ENCODE assay signal across 8 cellular contexts in genomic region chr6:122609881-122610689, GRCh38. TPM values are rescaled to one million over a fixed set of nuclear protein-coding genes. Genes with fewer than 3 reads are reported as not detected.
DNase-seq lines count a peak whose midpoint lies in the region; ATAC-seq, FAIRE-seq and TF ChIP-seq lines count a peak whose summit lies in the region.

Gene PKIB, plus strand, starts transcription at chr6:122610405. Its CDS starts 107,390 bp downstream, at chr6:122717795.

- H3K4me1 ChIP-seq in hepatocyte (ENCODE audit: insufficient read depth) (no peaks in the 10 kb centered on the region), psoas muscle (peaks cover 5% of the 10 kb centered on the region)

- no peaks in the 10 kb centered on the region for H3K36me3 ChIP-seq in hepatocyte (replicated peaks; ENCODE audit: insufficient read depth, low read depth)
- H3K36me3 ChIP-seq in psoas muscle (ENCODE audit: insufficient read depth in 1 of 2, low read depth in 1 of 2): no peaks in the 10 kb centered on the region

- peak within 1 kb of the TSS; percentile 66 for H2AFZ ChIP-seq in hepatocyte

- H3K27ac ChIP-seq in hepatocyte: peak within 1 kb of the TSS; percentile 92
- H3K27ac ChIP-seq in psoas muscle: peak within 1 kb of the TSS; percentile 14

- no peaks in the 10 kb centered on the region for H4K20me1 ChIP-seq in hepatocyte (ENCODE audit: insufficient read depth, poor library complexity, severe bottlenecking)

- H3K9me3 ChIP-seq in hepatocyte (ENCODE audit: low read depth) (no peaks in the 10 kb centered on the region), psoas muscle (no peaks in the 10 kb centered on the region)

- 21% methylated on average over 51 of the region's 66 CpGs for WGBS in hepatocyte (ENCODE audit: low lambda C conversion rate, missing lambda C conversion rate)
- 1 to 2% (median 2%) methylated on average over 63 to 66 of the region's 66 CpGs for WGBS in psoas muscle, 3 donors

- FAIRE-seq in GM12891 (lab: Jason Lieb, UNC): peak; percentile 71

- in situ Hi-C loops in astrocyte of the spinal cord (cut with HindIII; ENCODE audit: low sequenced_read_pairs): no loop called here

- H3K4me2 ChIP-seq in hepatocyte: peak within 1 kb of the TSS; percentile 82

- H3K27me3 ChIP-seq in hepatocyte (no peaks in the 10 kb centered on the region), psoas muscle (ENCODE audit: insufficient read depth in 3 of 3, low read length in 2 of 3) (peaks cover 0 to 3% (median 0%) of the 10 kb centered on the region in 3 donors)

- intact Hi-C loops in psoas muscle (cut with DNase I): loop anchor here in 1 of 2 donors (5.0 kb wide), 1 partner anchor 107 kb away; no protein-coding TSS in a partner anchor

- H3K4me3 ChIP-seq in astrocyte of the spinal cord (ENCODE audit: low read depth, low read length) (peak within 1 kb of the TSS; percentile 90), hepatocyte (peak within 1 kb of the TSS; percentile 47), psoas muscle (peak within 1 kb of the TSS; percentile 65)

- H3K9me2 ChIP-seq in hepatocyte (replicated peaks; ENCODE audit: insufficient read depth): no peaks in the 10 kb centered on the region

- peaks cover 14% of the 10 kb centered on the region for H3K79me2 ChIP-seq in hepatocyte

- ATAC-seq in HG02623 (IDR thresholded peaks at IDR 0.05; ENCODE audit: unreplicated experiment): peak; percentile 91
- peak; percentile 93 to 99 (median 98) for ATAC-seq in psoas muscle

- peak; percentile 56 for TF ChIP-seq CTCF in astrocyte of the spinal cord (IDR thresholded peaks at IDR 0.05; ENCODE audit: low read depth, low read length)
- TF ChIP-seq CTCF in hepatocyte (IDR thresholded peaks at IDR 0.05; ENCODE audit: poor library complexity): peak; percentile 39
- no peak for TF ChIP-seq CTCF in psoas muscle (IDR thresholded peaks at IDR 0.05)

- DNase-seq in GM12891 (ENCODE audit: insufficient read length, low spot score) (peak; percentile 45), NCI-H1092 (lab: John Stamatoyannopoulos, UW) (peak; percentile 78), SKM-1 treated with dmso at 0.1 percent for 144 hours (lab: John Stamatoyannopoulos, UW; ENCODE audit: unreplicated experiment) (peak; percentile 67), astrocyte of the spinal cord (ENCODE audit: low read depth, low spot score) (peak; percentile 82), hepatocyte (ENCODE audit: low spot score) (peak; percentile 92), psoas muscle (peak; percentile 72 to 84)
- no peak for DNase-seq in NK-92 treated with Interleukin-12 subunit alpha and Interleukin-12 subunit beta, amount 100 ng/mL, for 24 hours (lab: John Stamatoyannopoulos, UW)

- no peak for TF ChIP-seq POLR2A in GM12891 (IDR thresholded peaks at IDR 0.05; ENCODE audit: low read depth, low read length)

TF ChIP-seq in GM12891, 5 proteins besides CTCF, POLR2A, EP300 and RAD21:
- no peak for TF ChIP-seq PAX5 (IDR thresholded peaks at IDR 0.05; ENCODE audit: insufficient read depth, low read length, severe bottlenecking)

RNA-seq across cellular contexts. Expression of gene PKIB, which starts in this region (rescaled TPM):
- 0.44 TPM for polyA plus RNA-seq in GM12891 (2012; ENCODE audit: low read depth, missing spikeins)
- total RNA-seq in hepatocyte (144 and 172 TPM in 2 replicates), psoas muscle (1 to 10 TPM in 2 of 4 donors, under 1 TPM in 2; 0.20 to 1.1 (median 0.84) TPM)
- polyA plus RNA-seq in hepatocyte (73.8 and 77.6 TPM in 2 replicates), psoas muscle (1 to 10 TPM in 1 of 3 donors, under 1 TPM in 2; 0.44 to 2.4 (median 0.47) TPM)

Comparison
In these comparisons a context has a peak if more than half of its experiments do, and no peak if none do; other contexts are left out.
1. RNA of gene PKIB (total RNA-seq): 144 to 172 TPM in hepatocyte; 0.20 to 1.1 TPM in psoas muscle; every median in the first group is over 10 times any median in the second.
2. RNA of gene PKIB (polyA plus RNA-seq): 73.8 to 77.6 TPM in hepatocyte; 0.44 to 2.4 TPM in psoas muscle; every median in the first group is over 10 times any median in the second.
3. Peak in every context shown above with its lines, with median percentiles within 50 percentile points of each other: H3K4me3 ChIP-seq.